8 cellular contexts compared by ENCODE assay signal in the genomic region with DNA sequence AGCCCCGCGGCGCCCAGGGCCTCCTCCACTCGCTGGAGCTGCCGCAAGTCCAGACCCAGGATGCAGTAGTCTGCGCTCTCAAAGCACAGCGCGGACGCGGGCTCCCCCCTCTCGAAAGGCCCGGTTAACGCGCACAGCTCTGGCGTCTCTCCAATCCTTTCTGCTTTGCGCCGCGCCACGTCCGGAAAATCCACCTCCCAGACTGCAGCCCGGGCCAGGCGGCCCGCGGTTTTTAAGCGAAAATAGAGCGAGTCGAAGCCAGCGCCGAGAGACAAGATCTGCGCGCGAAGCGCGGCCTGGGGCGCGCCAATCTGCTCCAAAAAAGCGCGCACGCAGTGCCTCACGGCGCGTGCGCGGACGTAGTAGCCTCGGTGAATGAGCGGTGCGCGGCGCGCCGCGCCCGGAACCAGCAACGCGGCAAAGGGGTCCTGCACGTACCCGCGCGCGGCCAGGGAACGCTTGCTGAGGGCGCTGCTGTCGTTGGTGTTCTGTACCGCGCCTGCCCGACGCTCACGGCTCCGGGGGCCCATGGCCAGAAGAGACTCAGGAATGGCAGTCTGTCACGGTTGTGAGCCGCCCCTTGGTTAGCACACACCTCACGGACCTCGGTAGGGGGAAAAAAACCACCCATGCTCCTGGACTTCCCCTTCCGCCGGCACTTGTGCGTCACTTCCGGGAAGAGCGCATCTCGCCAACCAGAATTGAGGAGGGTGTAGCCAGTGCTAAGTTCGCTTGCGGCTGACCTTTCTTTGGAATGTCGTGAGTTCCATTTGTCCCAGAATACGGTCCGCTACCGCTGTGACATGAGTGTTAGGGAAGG. TPM values are rescaled to one million over a fixed set of nuclear protein-coding genes. Genes with fewer than 3 reads are reported as not detected.
DNase-seq lines count a peak whose midpoint lies in the region; ATAC-seq and TF ChIP-seq lines count a peak whose summit lies in the region.

A gene with protein sequence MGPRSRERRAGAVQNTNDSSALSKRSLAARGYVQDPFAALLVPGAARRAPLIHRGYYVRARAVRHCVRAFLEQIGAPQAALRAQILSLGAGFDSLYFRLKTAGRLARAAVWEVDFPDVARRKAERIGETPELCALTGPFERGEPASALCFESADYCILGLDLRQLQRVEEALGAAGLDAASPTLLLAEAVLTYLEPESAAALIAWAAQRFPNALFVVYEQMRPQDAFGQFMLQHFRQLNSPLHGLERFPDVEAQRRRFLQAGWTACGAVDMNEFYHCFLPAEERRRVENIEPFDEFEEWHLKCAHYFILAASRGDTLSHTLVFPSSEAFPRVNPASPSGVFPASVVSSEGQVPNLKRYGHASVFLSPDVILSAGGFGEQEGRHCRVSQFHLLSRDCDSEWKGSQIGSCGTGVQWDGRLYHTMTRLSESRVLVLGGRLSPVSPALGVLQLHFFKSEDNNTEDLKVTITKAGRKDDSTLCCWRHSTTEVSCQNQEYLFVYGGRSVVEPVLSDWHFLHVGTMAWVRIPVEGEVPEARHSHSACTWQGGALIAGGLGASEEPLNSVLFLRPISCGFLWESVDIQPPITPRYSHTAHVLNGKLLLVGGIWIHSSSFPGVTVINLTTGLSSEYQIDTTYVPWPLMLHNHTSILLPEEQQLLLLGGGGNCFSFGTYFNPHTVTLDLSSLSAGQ (minus strand): TSS at position 614 of the 820 bp plus-strand sequence. CDS start 84 bp downstream, at position 530.

- intact Hi-C loops in esophagus squamous epithelium (cut with DNase I), result no loop called here

- DNase-seq in DMS53 treated with DMSO at 0.1 percent for 48 hours (lab: John Stamatoyannopoulos, UW; ENCODE audit: unreplicated experiment) (peak; percentile 67), Karpas-422 (peak; percentile 97), RPMI7951 (ENCODE audit: low read depth) (peak; percentile 97), activated T-helper 1 cell treated with Interleukin-2 at 50 U/mL for 16 hours (ENCODE audit: low read depth) (peak; percentile 82), esophagus squamous epithelium (lab: John Stamatoyannopoulos, UW) (peak; percentile 60), myocyte (ENCODE audit: low read depth) (peak; percentile 98)
- peak; percentile 83 to 84 for DNase-seq in stimulated activated CD8-positive, alpha-beta memory T cell treated with anti-CD3 and anti-CD28 coated beads, Interleukin-7, amount 100 ng/mL, for 4 hours (ENCODE audit: low read depth in 2 of 2)

- peaks cover 13% of the 10 kb centered on the region for H4K20me1 ChIP-seq in Karpas-422 (ENCODE audit: insufficient read depth, low read depth, low read length)

- peak; percentile 87 for ATAC-seq in GM21737 (IDR thresholded peaks at IDR 0.05; ENCODE audit: unreplicated experiment)

- peak within 1 kb of the TSS; percentile 95 for H3K9ac ChIP-seq in Karpas-422 (ENCODE audit: low read length)

- no peaks in the 10 kb centered on the region for H3K9me2 ChIP-seq in Karpas-422 (replicated peaks; ENCODE audit: insufficient read depth, low read length)

- H3K4me3 ChIP-seq in Karpas-422 (ENCODE audit: low read length) (peak within 1 kb of the TSS; percentile 90), esophagus squamous epithelium (peak within 1 kb of the TSS; percentile 61 to 84 (median 76))

- peak within 1 kb of the TSS; percentile 87 for H3K4me2 ChIP-seq in Karpas-422 (ENCODE audit: low read depth, low read length, poor library complexity, severe bottlenecking)

- H3K79me2 ChIP-seq in Karpas-422 (ENCODE audit: low read length), result peaks cover 48% of the 10 kb centered on the region

- WGBS in esophagus squamous epithelium, 2 donors, result 0 to 1% methylated on average over 7 to 15 of the region's 86 CpGs

- peak in 1 of 6 experiments; percentile 23 for TF ChIP-seq CTCF in esophagus squamous epithelium (IDR thresholded peaks at IDR 0.05)

- peak in 2 of 4 donors; percentile 36 to 66 for TF ChIP-seq POLR2A in esophagus squamous epithelium (IDR thresholded peaks at IDR 0.05)

- H3K4me1 ChIP-seq in Karpas-422 (ENCODE audit: low read length) (peaks cover 48% of the 10 kb centered on the region), esophagus squamous epithelium (peaks cover 16 to 24% (median 19%) of the 10 kb centered on the region in 3 donors)

- peak within 1 kb of the TSS; percentile 91; the same call in 1 of the 2 replicates for H2AFZ ChIP-seq in Karpas-422 (ENCODE audit: low read length)

- H3K27me3 ChIP-seq in Karpas-422 (ENCODE audit: low read length) (no peaks in the 10 kb centered on the region), esophagus squamous epithelium (no peaks in the 10 kb centered on the region)

- peak within 1 kb of the TSS; percentile 73 for H3K27ac ChIP-seq in Karpas-422 (ENCODE audit: low read length)
- peak within 1 kb of the TSS; percentile 85 to 97 (median 94) for H3K27ac ChIP-seq in esophagus squamous epithelium

- H3K9me3 ChIP-seq in Karpas-422 (ENCODE audit: low read length), result no peaks in the 10 kb centered on the region
- H3K9me3 ChIP-seq in esophagus squamous epithelium, result no peaks in the 10 kb centered on the region

- H3K36me3 ChIP-seq in Karpas-422 (ENCODE audit: insufficient read depth, low read length), result peaks cover 20% of the 10 kb centered on the region
- H3K36me3 ChIP-seq in esophagus squamous epithelium, result peaks cover 0 to 3% (median 0%) of the 10 kb centered on the region in 3 donors

RNA-seq across cellular contexts. Expression of the gene that starts here (rescaled TPM):
- 10.0 and 11.1 TPM in 2 replicates for total RNA-seq in Karpas-422 (2014; rRNA removed; shearing (Covaris generic); ENCODE audit: low replicate concordance)
- total RNA-seq in RPMI7951 (2014; rRNA removed; shearing (Covaris generic)), result 9.5 and 14.7 TPM in 2 replicates
- total RNA-seq in esophagus squamous epithelium, result 1 to 10 TPM; 5.2 to 8.1 (median 6.7) TPM
- 4.5 and 7.1 TPM in 2 replicates for total RNA-seq in myocyte
- polyA plus RNA-seq in myocyte (2012), result 6.8 TPM

Comparison
In these comparisons a context has a peak if more than half of its experiments do, and no peak if none do; other contexts are left out.
1. Peak in every context shown above with its lines: DNase-seq, ATAC-seq, H3K4me3 ChIP-seq and H3K27ac ChIP-seq.